ENCODE assay signal across 1 cellular context in genomic region chr1:185316163-185317033, GRCh38.
TF ChIP-seq lines count a peak whose summit lies in the region.

No MANE protein-coding gene starts in this region.

TF ChIP-seq in HepG2, 621 proteins besides CTCF, POLR2A, EP300 and RAD21 (continued from another document):
- TF ChIP-seq, protein P1, sequence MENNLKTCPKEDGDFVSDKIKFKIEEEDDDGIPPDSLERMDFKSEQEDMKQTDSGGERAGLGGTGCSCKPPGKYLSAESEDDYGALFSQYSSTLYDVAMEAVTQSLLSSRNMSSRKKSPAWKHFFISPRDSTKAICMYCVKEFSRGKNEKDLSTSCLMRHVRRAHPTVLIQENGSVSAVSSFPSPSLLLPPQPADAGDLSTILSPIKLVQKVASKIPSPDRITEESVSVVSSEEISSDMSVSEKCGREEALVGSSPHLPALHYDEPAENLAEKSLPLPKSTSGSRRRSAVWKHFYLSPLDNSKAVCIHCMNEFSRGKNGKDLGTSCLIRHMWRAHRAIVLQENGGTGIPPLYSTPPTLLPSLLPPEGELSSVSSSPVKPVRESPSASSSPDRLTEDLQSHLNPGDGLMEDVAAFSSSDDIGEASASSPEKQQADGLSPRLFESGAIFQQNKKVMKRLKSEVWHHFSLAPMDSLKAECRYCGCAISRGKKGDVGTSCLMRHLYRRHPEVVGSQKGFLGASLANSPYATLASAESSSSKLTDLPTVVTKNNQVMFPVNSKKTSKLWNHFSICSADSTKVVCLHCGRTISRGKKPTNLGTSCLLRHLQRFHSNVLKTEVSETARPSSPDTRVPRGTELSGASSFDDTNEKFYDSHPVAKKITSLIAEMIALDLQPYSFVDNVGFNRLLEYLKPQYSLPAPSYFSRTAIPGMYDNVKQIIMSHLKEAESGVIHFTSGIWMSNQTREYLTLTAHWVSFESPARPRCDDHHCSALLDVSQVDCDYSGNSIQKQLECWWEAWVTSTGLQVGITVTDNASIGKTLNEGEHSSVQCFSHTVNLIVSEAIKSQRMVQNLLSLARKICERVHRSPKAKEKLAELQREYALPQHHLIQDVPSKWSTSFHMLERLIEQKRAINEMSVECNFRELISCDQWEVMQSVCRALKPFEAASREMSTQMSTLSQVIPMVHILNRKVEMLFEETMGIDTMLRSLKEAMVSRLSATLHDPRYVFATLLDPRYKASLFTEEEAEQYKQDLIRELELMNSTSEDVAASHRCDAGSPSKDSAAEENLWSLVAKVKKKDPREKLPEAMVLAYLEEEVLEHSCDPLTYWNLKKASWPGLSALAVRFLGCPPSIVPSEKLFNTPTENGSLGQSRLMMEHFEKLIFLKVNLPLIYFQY (CRISPR knock-in tag; IDR thresholded peaks at IDR 0.05; ENCODE audit: borderline replicate concordance) = no peak
- TF ChIP-seq ARNT2 (CRISPR knock-in tag; IDR thresholded peaks at IDR 0.05; ENCODE audit: low read depth) = no peak; the same call in 1 of the 2 replicates
- TF ChIP-seq ZNF326 (CRISPR knock-in tag; IDR thresholded peaks at IDR 0.05; ENCODE audit: borderline replicate concordance) = no peak
- no peak for TF ChIP-seq CBX5 (CRISPR knock-in tag; IDR thresholded peaks at IDR 0.05; ENCODE audit: borderline replicate concordance)
- no peak for TF ChIP-seq MBNL3 (CRISPR knock-in tag; conservative IDR thresholded peaks at IDR 0.05)
- peak; percentile 36; the same call in 1 of the 2 replicates for TF ChIP-seq ZFP36L1 (CRISPR knock-in tag; IDR thresholded peaks at IDR 0.05)
- TF ChIP-seq SP4 (CRISPR knock-in tag; IDR thresholded peaks at IDR 0.05) = peak; percentile 64; the same call in 1 of the 2 replicates
- TF ChIP-seq, protein P2, sequence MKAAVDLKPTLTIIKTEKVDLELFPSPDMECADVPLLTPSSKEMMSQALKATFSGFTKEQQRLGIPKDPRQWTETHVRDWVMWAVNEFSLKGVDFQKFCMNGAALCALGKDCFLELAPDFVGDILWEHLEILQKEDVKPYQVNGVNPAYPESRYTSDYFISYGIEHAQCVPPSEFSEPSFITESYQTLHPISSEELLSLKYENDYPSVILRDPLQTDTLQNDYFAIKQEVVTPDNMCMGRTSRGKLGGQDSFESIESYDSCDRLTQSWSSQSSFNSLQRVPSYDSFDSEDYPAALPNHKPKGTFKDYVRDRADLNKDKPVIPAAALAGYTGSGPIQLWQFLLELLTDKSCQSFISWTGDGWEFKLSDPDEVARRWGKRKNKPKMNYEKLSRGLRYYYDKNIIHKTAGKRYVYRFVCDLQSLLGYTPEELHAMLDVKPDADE (CRISPR knock-in tag; IDR thresholded peaks at IDR 0.05) = peak; percentile 85; the same call in 1 of the 2 replicates
- no peak for TF ChIP-seq BCLAF1 (IDR thresholded peaks at IDR 0.05)
- peak; percentile 60; the same call in 1 of the 2 replicates for TF ChIP-seq SP140L (CRISPR knock-in tag; IDR thresholded peaks at IDR 0.05; ENCODE audit: borderline replicate concordance)
- no peak for TF ChIP-seq TSC22D2 (CRISPR knock-in tag; IDR thresholded peaks at IDR 0.05; ENCODE audit: borderline replicate concordance)
- TF ChIP-seq SMYD3 (CRISPR knock-in tag; IDR thresholded peaks at IDR 0.05) = no peak
- TF ChIP-seq, protein P3, sequence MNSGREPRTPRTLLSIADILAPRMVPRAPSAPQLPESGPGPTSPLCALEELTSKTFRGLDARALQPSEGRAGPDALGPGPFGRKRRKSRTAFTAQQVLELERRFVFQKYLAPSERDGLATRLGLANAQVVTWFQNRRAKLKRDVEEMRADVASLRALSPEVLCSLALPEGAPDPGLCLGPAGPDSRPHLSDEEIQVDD (CRISPR knock-in tag; IDR thresholded peaks at IDR 0.05; ENCODE audit: borderline replicate concordance) = no peak
- no peak for TF ChIP-seq ATF7 (IDR thresholded peaks at IDR 0.05)
- TF ChIP-seq ATF7 (CRISPR knock-in tag; IDR thresholded peaks at IDR 0.05) = no peak
- no peak for TF ChIP-seq SRSF1 (optimal IDR thresholded peaks at IDR 0.05; ENCODE audit: low read depth, low read length)
- TF ChIP-seq KAT2B (IDR thresholded peaks at IDR 0.05; ENCODE audit: borderline replicate concordance, low read depth, low read length) = no peak
- TF ChIP-seq, protein P4, sequence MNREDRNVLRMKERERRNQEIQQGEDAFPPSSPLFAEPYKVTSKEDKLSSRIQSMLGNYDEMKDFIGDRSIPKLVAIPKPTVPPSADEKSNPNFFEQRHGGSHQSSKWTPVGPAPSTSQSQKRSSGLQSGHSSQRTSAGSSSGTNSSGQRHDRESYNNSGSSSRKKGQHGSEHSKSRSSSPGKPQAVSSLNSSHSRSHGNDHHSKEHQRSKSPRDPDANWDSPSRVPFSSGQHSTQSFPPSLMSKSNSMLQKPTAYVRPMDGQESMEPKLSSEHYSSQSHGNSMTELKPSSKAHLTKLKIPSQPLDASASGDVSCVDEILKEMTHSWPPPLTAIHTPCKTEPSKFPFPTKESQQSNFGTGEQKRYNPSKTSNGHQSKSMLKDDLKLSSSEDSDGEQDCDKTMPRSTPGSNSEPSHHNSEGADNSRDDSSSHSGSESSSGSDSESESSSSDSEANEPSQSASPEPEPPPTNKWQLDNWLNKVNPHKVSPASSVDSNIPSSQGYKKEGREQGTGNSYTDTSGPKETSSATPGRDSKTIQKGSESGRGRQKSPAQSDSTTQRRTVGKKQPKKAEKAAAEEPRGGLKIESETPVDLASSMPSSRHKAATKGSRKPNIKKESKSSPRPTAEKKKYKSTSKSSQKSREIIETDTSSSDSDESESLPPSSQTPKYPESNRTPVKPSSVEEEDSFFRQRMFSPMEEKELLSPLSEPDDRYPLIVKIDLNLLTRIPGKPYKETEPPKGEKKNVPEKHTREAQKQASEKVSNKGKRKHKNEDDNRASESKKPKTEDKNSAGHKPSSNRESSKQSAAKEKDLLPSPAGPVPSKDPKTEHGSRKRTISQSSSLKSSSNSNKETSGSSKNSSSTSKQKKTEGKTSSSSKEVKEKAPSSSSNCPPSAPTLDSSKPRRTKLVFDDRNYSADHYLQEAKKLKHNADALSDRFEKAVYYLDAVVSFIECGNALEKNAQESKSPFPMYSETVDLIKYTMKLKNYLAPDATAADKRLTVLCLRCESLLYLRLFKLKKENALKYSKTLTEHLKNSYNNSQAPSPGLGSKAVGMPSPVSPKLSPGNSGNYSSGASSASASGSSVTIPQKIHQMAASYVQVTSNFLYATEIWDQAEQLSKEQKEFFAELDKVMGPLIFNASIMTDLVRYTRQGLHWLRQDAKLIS (CRISPR knock-in tag; IDR thresholded peaks at IDR 0.05) = no peak
- TF ChIP-seq ZFP41 (CRISPR knock-in tag; IDR thresholded peaks at IDR 0.05; ENCODE audit: borderline replicate concordance) = no peak
- TF ChIP-seq KDM3A (CRISPR knock-in tag; IDR thresholded peaks at IDR 0.05; ENCODE audit: low read depth) = no peak
- no peak for TF ChIP-seq MTF1 (CRISPR knock-in tag; IDR thresholded peaks at IDR 0.05)
- TF ChIP-seq SRSF9 (IDR thresholded peaks at IDR 0.05; ENCODE audit: borderline replicate concordance, insufficient read depth, low read depth, low read length, poor library complexity, severe bottlenecking) = no peak
- peak; percentile 30; the same call in 1 of the 2 replicates for TF ChIP-seq ATF1 (CRISPR knock-in tag; IDR thresholded peaks at IDR 0.05)
- 0 out of 2 replicates have a peak, but pooled peaks have one; percentile 9 for TF ChIP-seq KLF12 (CRISPR knock-in tag; IDR thresholded peaks at IDR 0.05; ENCODE audit: borderline replicate concordance)
- no peak for TF ChIP-seq ZNF44 (CRISPR knock-in tag; IDR thresholded peaks at IDR 0.05)
- TF ChIP-seq ZNF644 (CRISPR knock-in tag; IDR thresholded peaks at IDR 0.05; ENCODE audit: low read depth) = no peak
- no peak for TF ChIP-seq ZKSCAN1 (IDR thresholded peaks at IDR 0.05; ENCODE audit: low read length)
- TF ChIP-seq ATRX (CRISPR knock-in tag; IDR thresholded peaks at IDR 0.05; ENCODE audit: borderline replicate concordance) = no peak
- TF ChIP-seq, protein P5, sequence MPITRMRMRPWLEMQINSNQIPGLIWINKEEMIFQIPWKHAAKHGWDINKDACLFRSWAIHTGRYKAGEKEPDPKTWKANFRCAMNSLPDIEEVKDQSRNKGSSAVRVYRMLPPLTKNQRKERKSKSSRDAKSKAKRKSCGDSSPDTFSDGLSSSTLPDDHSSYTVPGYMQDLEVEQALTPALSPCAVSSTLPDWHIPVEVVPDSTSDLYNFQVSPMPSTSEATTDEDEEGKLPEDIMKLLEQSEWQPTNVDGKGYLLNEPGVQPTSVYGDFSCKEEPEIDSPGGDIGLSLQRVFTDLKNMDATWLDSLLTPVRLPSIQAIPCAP (CRISPR knock-in tag; IDR thresholded peaks at IDR 0.05; ENCODE audit: low read depth) = no peak
- TF ChIP-seq TP53 (CRISPR knock-in tag; conservative IDR thresholded peaks at IDR 0.05) = no peak
